Comparison of ENCODE assay signal across 21 cellular contexts in genomic region chr13:65342938-65343337, GRCh38.
"Had no signal": no experiment of that assay in that cellular context is flagged by ENCODE, and none has a peak within 500 bp of the region (broad histone marks: within the 10 kb centered on the region; RNA-seq: fewer than 3 reads in every experiment).

No MANE protein-coding gene starts in this region.

- ATAC-seq: activated T-helper 17 cell treated with anti-CD3 and anti-CD28 coated beads, Interleukin-2, amount 50 U/mL, for 72 hours; effector memory CD8-positive, alpha-beta T cell; left cardiac atrium; mucosa of descending colon; naive thymus-derived CD8-positive, alpha-beta T cell; right lobe of liver; stimulated activated memory B cell treated with anti-CD40 and anti-IgM and Interleukin-4, amounts not matched to agents 10 μg/mL and 1 μg/mL and 100 μg/mL, for 72 hours had no signal

- DNase-seq: activated CD4-positive, alpha-beta T cell treated with anti-CD3 and anti-CD28 coated beads, Interleukin-2, amount 10 ng/mL, durations not matched to agents 7 days and 5 days; activated CD4-positive, CD25-positive, alpha-beta regulatory T cell; activated CD8-positive, alpha-beta memory T cell treated with anti-CD3 and anti-CD28 coated beads for 24 hours; activated naive CD4-positive, alpha-beta T cell treated with anti-CD3 and anti-CD28 coated beads for 36 hours; amniotic stem cell; effector memory CD8-positive, alpha-beta T cell; erythroblast; glutamatergic neuron; left cardiac atrium; mucosa of descending colon; naive thymus-derived CD8-positive, alpha-beta T cell; nucleus accumbens; right lobe of liver; spleen; stimulated activated CD4-positive, alpha-beta T cell treated with anti-CD3 and anti-CD28 coated beads, Interleukin-1b, Interleukin-23, amount 100 ng/mL, for 48 hours; tibial artery; uterus had no signal

- FAIRE-seq: TTC549 had no signal

- H3K9me3 ChIP-seq: right lobe of liver, tibial artery, uterus had no signal

- H3K27ac ChIP-seq: right lobe of liver, spleen, tibial artery, uterus had no signal

- H3K4me1 ChIP-seq: right lobe of liver, spleen, uterus had no signal

- H3K4me3 ChIP-seq: lung, mucosa of descending colon, right lobe of liver, spleen, tibial artery, uterus had no signal

- H3K36me3 ChIP-seq: right lobe of liver, spleen, tibial artery, uterus had no signal

- H3K27me3 ChIP-seq: right lobe of liver, spleen, tibial artery, uterus had no signal
